1 cellular context compared by ENCODE assay signal in genomic region chr14:99248761-99249171, GRCh38.
TF ChIP-seq lines count a peak whose summit lies in the region.

No MANE protein-coding gene starts in this region.

TF ChIP-seq in HCT116, 20 proteins besides CTCF, POLR2A, EP300 and RAD21 (continued from another document):
- TF ChIP-seq REST (IDR thresholded peaks at IDR 0.05; ENCODE audit: low read depth), result no peak
- TF ChIP-seq YY1 (IDR thresholded peaks at IDR 0.05; ENCODE audit: extremely low read depth, insufficient replicate concordance, low read depth, low read length), result no peak
- no peak for TF ChIP-seq ATF3 (IDR thresholded peaks at IDR 0.05)
- no peak for TF ChIP-seq FOSL1 (IDR thresholded peaks at IDR 0.05; ENCODE audit: low read depth)
- no peak for TF ChIP-seq ELF1 (IDR thresholded peaks at IDR 0.05; ENCODE audit: borderline replicate concordance, low read depth)
- no peak for TF ChIP-seq TCF7L2 (IDR thresholded peaks at IDR 0.05; ENCODE audit: borderline replicate concordance, extremely low read depth, insufficient read depth, insufficient read length)
- TF ChIP-seq CEBPB (IDR thresholded peaks at IDR 0.05; ENCODE audit: low read depth), result no peak
- TF ChIP-seq CBX3 (IDR thresholded peaks at IDR 0.05; ENCODE audit: low read depth), result no peak
- TF ChIP-seq ZNF274 (IDR thresholded peaks at IDR 0.05; ENCODE audit: low read depth, low read length), result no peak
- TF ChIP-seq POLR2AphosphoS5 (IDR thresholded peaks at IDR 0.05; ENCODE audit: low read depth, low read length), result no peak
- TF ChIP-seq SIN3A (IDR thresholded peaks at IDR 0.05; ENCODE audit: low read depth), result no peak
- TF ChIP-seq ZBTB33 (IDR thresholded peaks at IDR 0.05; ENCODE audit: extremely low read depth, insufficient replicate concordance, low read length), result no peak
TF ChIP-seq in HCT116: peak in this region for 0.
